Comparison of ENCODE assay signal across 12 cellular contexts in the genomic region with DNA sequence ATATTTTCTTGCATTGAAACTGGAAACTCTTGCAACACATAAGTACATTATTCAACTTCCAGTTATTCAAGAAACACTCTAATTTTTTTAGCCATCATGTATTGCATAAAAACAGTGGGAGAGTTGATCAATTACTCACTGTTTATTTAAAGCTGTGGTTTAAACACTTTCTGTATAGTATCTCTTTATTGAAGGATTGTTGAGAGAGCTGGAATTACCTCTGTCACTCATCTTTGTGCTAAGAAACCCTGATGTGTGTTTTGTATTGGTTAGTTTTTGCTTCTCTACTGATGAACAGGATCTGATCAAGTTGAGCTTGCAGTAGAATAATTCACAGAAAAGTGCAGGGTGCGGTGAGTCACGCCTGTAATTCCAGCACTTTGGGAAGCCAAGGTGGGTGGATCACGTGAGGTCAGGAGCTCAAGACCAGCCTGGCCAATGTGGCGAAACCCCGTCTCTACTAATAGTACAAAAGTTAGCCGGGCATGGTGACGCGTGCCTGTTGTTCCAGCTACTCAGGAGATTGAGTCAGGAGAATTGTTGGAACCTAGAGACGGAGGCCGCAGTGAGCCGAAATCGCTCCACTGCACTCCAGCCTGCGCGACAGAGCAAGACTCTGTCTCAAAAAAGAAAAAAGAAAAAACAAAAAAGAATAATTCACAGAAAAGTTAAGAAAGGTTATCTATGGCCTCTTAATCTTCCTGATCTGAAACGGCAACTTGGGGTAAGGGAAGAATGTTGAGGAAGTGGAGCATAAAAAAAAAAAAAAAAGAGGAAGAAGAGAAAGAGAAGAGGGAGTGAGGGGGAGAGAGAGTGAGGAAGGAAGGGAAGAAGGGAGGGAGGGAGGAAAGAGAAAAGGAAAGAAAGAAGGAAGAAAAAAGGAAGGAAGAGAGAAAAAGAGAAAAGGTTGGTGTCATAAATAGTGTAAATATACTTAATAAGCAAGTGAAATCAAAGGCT.
DNase-seq lines count a peak whose midpoint lies in the region; ATAC-seq, FAIRE-seq and TF ChIP-seq lines count a peak whose summit lies in the region.
"Had no signal": no experiment of that assay in that cellular context is flagged by ENCODE, and none has a peak within 500 bp of the region (broad histone marks: within the 10 kb centered on the region; RNA-seq: fewer than 3 reads in every experiment).

No MANE protein-coding gene starts in this region.

- TF ChIP-seq POLR2A in H1 (IDR thresholded peaks at IDR 0.05; ENCODE audit: control extremely low read depth in 1 of 2, low read depth in 2 of 2, low read length in 2 of 2) = no peak

- H3K14ac ChIP-seq in H1 (ENCODE audit: insufficient read length) = no peak overlapping the region

- H2BK20ac ChIP-seq in H1 (ENCODE audit: low read length) = no peak overlapping the region

- H3K4me1 ChIP-seq in HEK293 (ENCODE audit: control insufficient read depth, insufficient read depth, low read length) (no peaks in the 10 kb centered on the region), OCI-LY3 (ENCODE audit: low read length) (peaks cover 47% of the 10 kb centered on the region), H1 (replicated peaks in 1 of 4; ENCODE audit: control insufficient read depth in 3 of 4, insufficient read depth in 4 of 4, low read length in 3 of 4) (no peaks in the 10 kb centered on the region), smooth muscle cell (ENCODE audit: low read depth) (no peaks in the 10 kb centered on the region)

- peak overlapping the region; percentile 66 for H3K4me2 ChIP-seq in OCI-LY3 (ENCODE audit: low read length)
- H3K4me2 ChIP-seq in H1 (ENCODE audit: insufficient read depth in 1 of 2, low read depth in 2 of 2, low read length in 2 of 2) = no peak overlapping the region
- H3K4me2 ChIP-seq in smooth muscle cell = no peak overlapping the region

- TF ChIP-seq CTCF in HEK293 (tag by site-specific recombination; IDR thresholded peaks at IDR 0.05) (no peak), OCI-LY3 (IDR thresholded peaks at IDR 0.05; ENCODE audit: low read depth, low read length) (no peak), H1 (IDR thresholded peaks at IDR 0.05; ENCODE audit: control extremely low read depth in 1 of 3, insufficient read depth in 1 of 3, low read depth in 1 of 3, low read length in 3 of 3) (no peak), smooth muscle cell (IDR thresholded peaks at IDR 0.05; ENCODE audit: borderline replicate concordance, insufficient read depth, poor library complexity, severe bottlenecking) (no peak)

- no peak for FAIRE-seq in H1 (lab: Jason Lieb, UNC)

- H4K91ac ChIP-seq in H1 (replicated peaks; ENCODE audit: insufficient read length, low read length) = no peak overlapping the region

- no peaks in the 10 kb centered on the region for H3F3A ChIP-seq in smooth muscle cell (ENCODE audit: low read depth)

- TF ChIP-seq RAD21 in H1 (IDR thresholded peaks at IDR 0.05 in 1 of 2, conservative IDR thresholded peaks at IDR 0.05 in 1 of 2; ENCODE audit: low read depth in 2 of 2, low read length in 2 of 2) = no peak

- H3K4me3 ChIP-seq in HEK293 (ENCODE audit: low read depth, low read length) (no peak overlapping the region), OCI-LY3 (ENCODE audit: low read length) (peak overlapping the region; percentile 50), H1 (ENCODE audit: extremely low read depth in 1 of 4, insufficient read depth in 2 of 4, low read depth in 3 of 4, low read length in 4 of 4) (no peak overlapping the region), smooth muscle cell (no peak overlapping the region)

- no peak for TF ChIP-seq EP300 in H1 (IDR thresholded peaks at IDR 0.05; ENCODE audit: borderline replicate concordance in 1 of 2, low read depth in 2 of 2, low read length in 2 of 2)

- CTCF ChIA-PET in HEK293 (lab: Yijun Ruan, JAX) (interaction anchor here (0.5 to 1.6 kb wide), 2 partner anchors 49 to 330 kb away, joined by 4 to 5 read pairs; no protein-coding TSS in a partner anchor), H1 (lab: Charles Lee; ENCODE audit: partially characterized antibody) (interaction anchor here (1.1 to 2.1 kb wide), 3 partner anchors 50 to 236 kb away, joined by 3 to 4 read pairs (median 3); no protein-coding TSS in a partner anchor)

- no peaks in the 10 kb centered on the region for H3K36me3 ChIP-seq in HEK293 (ENCODE audit: control insufficient read depth in 2 of 2, insufficient read depth in 1 of 2, low read length in 2 of 2)
- H3K36me3 ChIP-seq in OCI-LY3 (replicated peaks; ENCODE audit: low read depth, low read length) = peaks cover 4% of the 10 kb centered on the region
- no peaks in the 10 kb centered on the region for H3K36me3 ChIP-seq in H1 (ENCODE audit: control insufficient read depth in 2 of 4, insufficient read depth in 4 of 4, low read length in 3 of 4)
- H3K36me3 ChIP-seq in smooth muscle cell (ENCODE audit: low read depth) = no peaks in the 10 kb centered on the region

- H3K56ac ChIP-seq in H1 (replicated peaks; ENCODE audit: insufficient read length, low read depth, low read length) = no peak overlapping the region

- H2BK15ac ChIP-seq in H1 (ENCODE audit: low read length) = no peak overlapping the region

- WGBS in H1 (ENCODE audit: extremely low coverage in 1 of 2, insufficient coverage in 1 of 2, insufficient read length in 1 of 2, insufficient replicate concordance in 2 of 2, low coverage in 1 of 2, low lambda C conversion rate in 2 of 2, missing lambda C conversion rate in 1 of 2), 2 experiments = 96% methylated on average over 15 of the region's 15 CpGs; no CpG with 5 or more reads in 1 of the 2 experiments
- WGBS in smooth muscle cell (ENCODE audit: low lambda C conversion rate) = 73% methylated on average over 15 of the region's 15 CpGs

- H3K9me3 ChIP-seq in HEK293 (ENCODE audit: control insufficient read depth, insufficient read depth, low read depth, low read length) (no peaks in the 10 kb centered on the region), OCI-LY3 (ENCODE audit: insufficient read depth, low read length) (peaks cover 5% of the 10 kb centered on the region), H1 (ENCODE audit: insufficient read depth in 2 of 2, low read depth in 1 of 2, low read length in 1 of 2) (0 out of 4 replicates have a peak, but pooled peaks cover 0 to 3% of the 10 kb centered on the region in 2 experiments), smooth muscle cell (replicated peaks; ENCODE audit: low read depth) (no peaks in the 10 kb centered on the region)

- POLR2A ChIA-PET in HEK293 (lab: Yijun Ruan, JAX) (interaction anchor here (1.0 kb wide), 1 partner anchor 69 kb away, joined by 5 read pairs; the partner anchor contains the start of gene NCOA3), H1 (lab: Charles Lee; ENCODE audit: partially characterized antibody) (no interaction called here)

- H3K23ac ChIP-seq in H1 (ENCODE audit: insufficient read length) = no peak overlapping the region

- H2BK12ac ChIP-seq in H1 (ENCODE audit: low read depth, low read length) = 0 out of 2 replicates have a peak overlapping the region, but pooled peaks have one; percentile 9

- H2BK5ac ChIP-seq in H1 (ENCODE audit: low read depth, low read length) = no peak overlapping the region

- peak overlapping the region; percentile 51 for H3K9ac ChIP-seq in OCI-LY3 (ENCODE audit: low read length)
- H3K9ac ChIP-seq in H1 (replicated peaks in 1 of 4; ENCODE audit: extremely low read depth in 1 of 4, low read depth in 3 of 4, low read length in 3 of 4) = no peak overlapping the region
- H3K9ac ChIP-seq in smooth muscle cell (ENCODE audit: low read depth) = peak overlapping the region; percentile 66

- H3K18ac ChIP-seq in H1 (ENCODE audit: extremely low read depth, low read length) = no peak overlapping the region

- no peak overlapping the region for H2AK5ac ChIP-seq in H1 (ENCODE audit: low read depth, low read length)

- H4K5ac ChIP-seq in H1 (ENCODE audit: insufficient read length, low read depth, low read length) = no peak overlapping the region

- H3K27me3 ChIP-seq in OCI-LY3 (ENCODE audit: low read depth, low read length) = no peaks in the 10 kb centered on the region
- H3K27me3 ChIP-seq in H1 (replicated peaks in 1 of 4; ENCODE audit: control insufficient read depth in 3 of 4, extremely low read depth in 1 of 4, insufficient read depth in 3 of 4, low read length in 3 of 4) = no peaks in the 10 kb centered on the region
- H3K27me3 ChIP-seq in smooth muscle cell (ENCODE audit: low read depth) = no peaks in the 10 kb centered on the region

- DNase-seq in H1 (ENCODE audit: low read depth in 1 of 2, low spot score in 2 of 2) = no peak
- no peak for DNase-seq in smooth muscle cell (lab: John Stamatoyannopoulos, UW; ENCODE audit: unreplicated experiment)
- no peak for DNase-seq in cerebellum (ENCODE audit: low spot score)
- no peak for DNase-seq in cerebellar nuclear complex (lab: John Stamatoyannopoulos, UW)
- DNase-seq: activated CD8-positive, alpha-beta memory T cell treated with anti-CD3 and anti-CD28 coated beads, Interleukin-2, amount 50 U/mL, for 48 hours; anterior cingulate cortex; DMS 273 treated with DMSO at 0.1 percent for 48 hours; NCI-H526; T-helper 17 cell had no signal

- H3K23me2 ChIP-seq in H1 (ENCODE audit: low read depth, low read length) = no peaks in the 10 kb centered on the region

- H3K27ac ChIP-seq in HEK293 (ENCODE audit: extremely low read depth, low read depth, low read length) = no peak overlapping the region
- peak overlapping the region; percentile 57 for H3K27ac ChIP-seq in OCI-LY3 (ENCODE audit: low read length)
- no peak overlapping the region for H3K27ac ChIP-seq in H1 (ENCODE audit: low read depth, low read length)
- peak overlapping the region; percentile 87 for H3K27ac ChIP-seq in smooth muscle cell (ENCODE audit: low read depth)

- H2AFZ ChIP-seq in OCI-LY3 (ENCODE audit: low read depth, low read length) = peak overlapping the region; percentile 48
- H2AFZ ChIP-seq in H1 (ENCODE audit: low read length) = no peak overlapping the region
- H2AFZ ChIP-seq in smooth muscle cell (ENCODE audit: low read depth) = no peak overlapping the region

- no peaks in the 10 kb centered on the region for H3K79me1 ChIP-seq in H1 (ENCODE audit: low read depth, low read length)

- no peak for ATAC-seq in GM19324 (IDR thresholded peaks at IDR 0.05; ENCODE audit: low FRiP score, unreplicated experiment)
- ATAC-seq: T-helper 17 cell had no signal

- no peak overlapping the region for H3K4ac ChIP-seq in H1 (replicated peaks; ENCODE audit: insufficient read length, low read depth, low read length)

- H4K20me1 ChIP-seq in OCI-LY3 (ENCODE audit: insufficient read depth, low read length) (no peaks in the 10 kb centered on the region), H1 (replicated peaks in 1 of 2; ENCODE audit: control insufficient read depth in 1 of 2, insufficient read depth in 2 of 2, low read length in 2 of 2) (no peaks in the 10 kb centered on the region), smooth muscle cell (ENCODE audit: low read depth) (no peaks in the 10 kb centered on the region)

- no peak overlapping the region for H2BK120ac ChIP-seq in H1 (replicated peaks; ENCODE audit: low read depth, low read length)

- no peak overlapping the region for H4K8ac ChIP-seq in H1 (ENCODE audit: extremely low read depth, insufficient read depth, low read length)

- H3K79me2 ChIP-seq in OCI-LY3 (ENCODE audit: low read length) (no peaks in the 10 kb centered on the region), H1 (ENCODE audit: control insufficient read depth in 1 of 2, insufficient read depth in 2 of 2, low read length in 2 of 2) (no peaks in the 10 kb centered on the region), smooth muscle cell (ENCODE audit: low read depth) (no peaks in the 10 kb centered on the region)

TF ChIP-seq in H1, 55 proteins besides CTCF, POLR2A, EP300 and RAD21 (continues in another document):
- TF ChIP-seq SP1 (IDR thresholded peaks at IDR 0.05; ENCODE audit: low read depth, low read length) = no peak

Comparison
In these comparisons a context has a peak if more than half of its experiments do, and no peak if none do; other contexts are left out.
1. H3K27ac ChIP-seq: peak in OCI-LY3 (single experiment) and smooth muscle cell (single experiment); none in HEK293 (single experiment) and H1 (single experiment).
2. H3K9ac ChIP-seq: peak in OCI-LY3 (single experiment) and smooth muscle cell (single experiment); none in H1 (0 of 4).